Comparison of ENCODE assay signal across 21 cellular contexts in the genomic region with DNA sequence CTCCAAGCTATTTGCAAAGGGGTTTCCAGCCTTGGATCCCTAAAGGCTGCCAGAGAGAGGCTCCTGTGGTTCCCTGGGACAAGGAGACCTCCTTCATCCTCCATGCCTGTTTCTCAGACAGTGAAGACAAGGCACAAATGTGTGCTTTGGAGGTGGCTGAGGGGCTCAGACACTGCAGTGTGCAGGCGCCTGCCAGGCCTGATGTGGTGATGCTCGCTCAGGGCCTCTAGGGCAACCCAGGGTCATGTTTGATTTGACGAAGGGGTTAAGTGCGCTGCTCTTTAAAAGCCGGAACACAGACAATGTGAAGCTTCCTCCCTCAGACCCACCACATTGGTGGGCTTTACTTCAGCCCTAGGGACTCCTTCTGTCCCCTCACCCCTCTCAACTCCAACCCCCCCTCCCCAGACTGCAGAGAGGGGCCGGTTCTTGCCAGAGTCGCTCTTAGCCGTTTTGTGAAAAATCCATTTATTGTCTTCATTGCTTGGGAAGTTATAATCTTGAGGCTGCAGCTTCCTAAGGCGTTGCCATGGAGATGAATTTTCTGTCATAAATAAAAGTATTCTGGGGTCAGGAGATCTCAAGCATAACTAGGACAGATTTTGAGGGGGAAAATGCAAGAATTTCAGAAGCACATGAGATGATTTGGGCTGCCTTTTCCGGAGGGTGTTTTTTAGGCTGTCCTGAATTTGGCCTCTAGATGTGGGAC. TPM values are rescaled to one million over a fixed set of nuclear protein-coding genes. Genes with fewer than 3 reads are reported as not detected.
DNase-seq lines count a peak whose midpoint lies in the region; TF ChIP-seq lines count a peak whose summit lies in the region.
"Had no signal": no experiment of that assay in that cellular context is flagged by ENCODE, and none has a peak within 500 bp of the region (broad histone marks: within the 10 kb centered on the region; RNA-seq: fewer than 3 reads in every experiment).

No MANE protein-coding gene starts in this region.

- H3K27ac ChIP-seq in breast epithelium, result peak overlapping the region; percentile 70 to 76
- no peak overlapping the region for H3K27ac ChIP-seq in neural cell (ENCODE audit: low read length)
- H3K27ac ChIP-seq in tibial artery, result no peak overlapping the region
- H3K27ac ChIP-seq: 22Rv1, C4-2B, PC-9, SJSA1 had no signal

- H3K9me3 ChIP-seq in breast epithelium (no peaks in the 10 kb centered on the region), neural cell (ENCODE audit: low read length) (no peaks in the 10 kb centered on the region), tibial artery (no peaks in the 10 kb centered on the region)
- H3K9me3 ChIP-seq: SJSA1 had no signal

- no peaks in the 10 kb centered on the region for H3K36me3 ChIP-seq in breast epithelium
- H3K36me3 ChIP-seq in neural cell (ENCODE audit: insufficient read depth, low read length), result no peaks in the 10 kb centered on the region
- H3K36me3 ChIP-seq in tibial artery, result no peaks in the 10 kb centered on the region
- H3K36me3 ChIP-seq: SJSA1 had no signal

- H3K9me3 Mint-ChIP-seq in MCF 10A (ENCODE audit: unreplicated experiment) (peaks cover 16% of the 10 kb centered on the region), glutamatergic neuron (ENCODE audit: unreplicated experiment) (peaks cover 7% of the 10 kb centered on the region)

- POLR2A ChIA-PET in MCF 10A (lab: Yijun Ruan, JAX), result no interaction called here

- no peak overlapping the region for H3K27ac Mint-ChIP-seq in MCF 10A (ENCODE audit: low read depth, unreplicated experiment)
- H3K27ac Mint-ChIP-seq in glutamatergic neuron (ENCODE audit: unreplicated experiment), result no peak overlapping the region
- H3K27ac Mint-ChIP-seq: GM23338 had no signal

- H3K4me3 Mint-ChIP-seq in MCF 10A (ENCODE audit: unreplicated experiment), result no peak overlapping the region
- H3K4me3 Mint-ChIP-seq in glutamatergic neuron (ENCODE audit: unreplicated experiment), result no peak overlapping the region
- H3K4me3 Mint-ChIP-seq: GM23338 had no signal

- TF ChIP-seq EP300 in neural cell (conservative IDR thresholded peaks at IDR 0.05; ENCODE audit: poor library complexity, severe bottlenecking), result no peak

- TF ChIP-seq CTCF in breast epithelium (IDR thresholded peaks at IDR 0.05) (no peak), MCF 10A (IDR thresholded peaks at IDR 0.05; ENCODE audit: unreplicated experiment) (no peak), glutamatergic neuron (IDR thresholded peaks at IDR 0.05; ENCODE audit: partially characterized antibody, unreplicated experiment) (no peak), neural cell (IDR thresholded peaks at IDR 0.05; ENCODE audit: poor library complexity, severe bottlenecking) (no peak), tibial artery (IDR thresholded peaks at IDR 0.05) (no peak)

- no peak overlapping the region for H3K4me3 ChIP-seq in breast epithelium
- H3K4me3 ChIP-seq in neural cell (ENCODE audit: low read length), result peak overlapping the region; percentile 8
- no peak overlapping the region for H3K4me3 ChIP-seq in tibial artery
- H3K4me3 ChIP-seq: GM23338, PC-9, SJSA1 had no signal

- H3K27me3 ChIP-seq in breast epithelium, result peaks cover 0 to 28% of the 10 kb centered on the region in 2 donors
- H3K27me3 ChIP-seq in neural cell (ENCODE audit: insufficient read depth, low read depth, low read length), result no peaks in the 10 kb centered on the region
- peaks cover 0 to 10% of the 10 kb centered on the region in 2 donors for H3K27me3 ChIP-seq in tibial artery

- no peak overlapping the region for H2AFZ ChIP-seq in neural cell (ENCODE audit: low read depth, low read length)
- H2AFZ ChIP-seq: GM23338, PC-9 had no signal

- H3K27me3 Mint-ChIP-seq in MCF 10A (ENCODE audit: insufficient read depth, unreplicated experiment) (peaks cover 35% of the 10 kb centered on the region), glutamatergic neuron (ENCODE audit: unreplicated experiment) (peaks cover 9% of the 10 kb centered on the region)

- CTCF ChIA-PET in MCF 10A (lab: Yijun Ruan, JAX), result no interaction called here

- no peaks in the 10 kb centered on the region for H4K20me1 ChIP-seq in neural cell (ENCODE audit: insufficient read depth)

- H3K9me2 ChIP-seq in neural cell (ENCODE audit: insufficient read depth, low read length), result no peaks in the 10 kb centered on the region

- no peak for TF ChIP-seq POLR2A in breast epithelium (IDR thresholded peaks at IDR 0.05)

- peaks cover 12% of the 10 kb centered on the region for H3K4me1 Mint-ChIP-seq in MCF 10A (ENCODE audit: insufficient read depth, unreplicated experiment)
- no peaks in the 10 kb centered on the region for H3K4me1 Mint-ChIP-seq in glutamatergic neuron (ENCODE audit: low read depth, unreplicated experiment)

- intact Hi-C loops in breast epithelium (cut with DNase I; ENCODE audit: low total_unique reads), result no loop called here
- intact Hi-C loops in MCF 10A (cut with micrococcal nuclease), result no loop called here
- intact Hi-C loops in tibial artery (cut with DNase I; ENCODE audit: low total_unique reads), result loop anchor here (10.0 kb wide), 1 partner anchor 149 kb away; no protein-coding TSS in a partner anchor

- H3K4me1 ChIP-seq in breast epithelium (no peaks in the 10 kb centered on the region), tibial artery (peaks cover 0 to 9% (median 0%) of the 10 kb centered on the region in 4 donors)
- H3K4me1 ChIP-seq: SJSA1 had no signal

- H3K36me3 Mint-ChIP-seq in MCF 10A (ENCODE audit: insufficient read depth, unreplicated experiment) (no peaks in the 10 kb centered on the region), glutamatergic neuron (ENCODE audit: unreplicated experiment) (peaks cover 5% of the 10 kb centered on the region)

- H3K79me2 ChIP-seq in neural cell (replicated peaks; ENCODE audit: insufficient read depth, low read length), result no peaks in the 10 kb centered on the region

- no peaks in the 10 kb centered on the region for H3F3A ChIP-seq in neural cell (ENCODE audit: insufficient read depth, low read length, poor library complexity, severe bottlenecking)

- BruUV-seq in MCF 10A (replicated peaks; lab: Mats Ljungman, UMichigan), result no TSS peak

- peak overlapping the region; percentile 20 for H3K9ac ChIP-seq in neural cell (ENCODE audit: low read length)

- DNase-seq in breast epithelium (ENCODE audit: low spot score in 2 of 2) (no peak), MCF 10A (ENCODE audit: unreplicated experiment) (no peak), glutamatergic neuron (peak; percentile 5), tibial artery (peak; percentile 3 to 40), EL (no peak), T-helper 1 cell (no peak)
- no peak for DNase-seq in stimulated activated CD8-positive, alpha-beta memory T cell treated with anti-CD3 and anti-CD28 coated beads, Interleukin-4, amount 100 ng/mL, for 48 hours
- DNase-seq: AML-193, DMS79, KG1, MV-4-11, NCI-H1417, NCI-H187 treated with DMSO at 0.1 percent for 48 hours, NCI-H345, NCI-H524 treated with DMSO at 0.1 percent for 48 hours, PC-9 had no signal

- TF ChIP-seq RAD21 in neural cell (conservative IDR thresholded peaks at IDR 0.05), result no peak

- H3K4me2 ChIP-seq in neural cell (ENCODE audit: low read length), result peak overlapping the region; percentile 2
- H3K4me2 ChIP-seq: GM23338, PC-9 had no signal

TF ChIP-seq in neural cell, 6 proteins besides CTCF, POLR2A, EP300 and RAD21:
- no peak for TF ChIP-seq EZH2 (IDR thresholded peaks at IDR 0.05; ENCODE audit: borderline replicate concordance, insufficient read depth, low read length, poor library complexity, severe bottlenecking)
- TF ChIP-seq TAF1 (IDR thresholded peaks at IDR 0.05; ENCODE audit: low read depth), result no peak
- no peak for TF ChIP-seq MXI1 (conservative IDR thresholded peaks at IDR 0.05; ENCODE audit: poor library complexity, severe bottlenecking)
- TF ChIP-seq POLR2AphosphoS5 (IDR thresholded peaks at IDR 0.05), result no peak
- TF ChIP-seq, protein P1, sequence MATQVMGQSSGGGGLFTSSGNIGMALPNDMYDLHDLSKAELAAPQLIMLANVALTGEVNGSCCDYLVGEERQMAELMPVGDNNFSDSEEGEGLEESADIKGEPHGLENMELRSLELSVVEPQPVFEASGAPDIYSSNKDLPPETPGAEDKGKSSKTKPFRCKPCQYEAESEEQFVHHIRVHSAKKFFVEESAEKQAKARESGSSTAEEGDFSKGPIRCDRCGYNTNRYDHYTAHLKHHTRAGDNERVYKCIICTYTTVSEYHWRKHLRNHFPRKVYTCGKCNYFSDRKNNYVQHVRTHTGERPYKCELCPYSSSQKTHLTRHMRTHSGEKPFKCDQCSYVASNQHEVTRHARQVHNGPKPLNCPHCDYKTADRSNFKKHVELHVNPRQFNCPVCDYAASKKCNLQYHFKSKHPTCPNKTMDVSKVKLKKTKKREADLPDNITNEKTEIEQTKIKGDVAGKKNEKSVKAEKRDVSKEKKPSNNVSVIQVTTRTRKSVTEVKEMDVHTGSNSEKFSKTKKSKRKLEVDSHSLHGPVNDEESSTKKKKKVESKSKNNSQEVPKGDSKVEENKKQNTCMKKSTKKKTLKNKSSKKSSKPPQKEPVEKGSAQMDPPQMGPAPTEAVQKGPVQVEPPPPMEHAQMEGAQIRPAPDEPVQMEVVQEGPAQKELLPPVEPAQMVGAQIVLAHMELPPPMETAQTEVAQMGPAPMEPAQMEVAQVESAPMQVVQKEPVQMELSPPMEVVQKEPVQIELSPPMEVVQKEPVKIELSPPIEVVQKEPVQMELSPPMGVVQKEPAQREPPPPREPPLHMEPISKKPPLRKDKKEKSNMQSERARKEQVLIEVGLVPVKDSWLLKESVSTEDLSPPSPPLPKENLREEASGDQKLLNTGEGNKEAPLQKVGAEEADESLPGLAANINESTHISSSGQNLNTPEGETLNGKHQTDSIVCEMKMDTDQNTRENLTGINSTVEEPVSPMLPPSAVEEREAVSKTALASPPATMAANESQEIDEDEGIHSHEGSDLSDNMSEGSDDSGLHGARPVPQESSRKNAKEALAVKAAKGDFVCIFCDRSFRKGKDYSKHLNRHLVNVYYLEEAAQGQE (IDR thresholded peaks at IDR 0.05; ENCODE audit: borderline replicate concordance), result no peak
- TF ChIP-seq SMC3 (conservative IDR thresholded peaks at IDR 0.05; ENCODE audit: poor library complexity), result no peak

RNA-seq across cellular contexts. Expression of a gene that starts 35.8 kb away (rescaled TPM):
- total RNA-seq in breast epithelium (10 to 100 TPM; 19.8 to 33.4 (median 31.2) TPM), MCF 10A (2022) (20.1 and 26.6 TPM in 2 replicates), glutamatergic neuron (ENCODE audit: unreplicated experiment) (7.6 TPM)
- polyA plus RNA-seq in neural cell, result 4.1 and 5.4 TPM in 2 replicates
- polyA minus RNA-seq in neural cell, result 6.5 and 7.8 TPM in 2 replicates

Comparison
In these comparisons a context has a peak if more than half of its experiments do, and no peak if none do; other contexts are left out.
1. DNase-seq: peak in glutamatergic neuron (single experiment) and tibial artery (2 of 2); none in breast epithelium (0 of 2), MCF 10A (single experiment), stimulated activated CD8-positive, alpha-beta memory T cell treated with anti-CD3 and anti-CD28 coated beads, Interleukin-4, amount 100 ng/mL, for 48 hours (single experiment), EL (single experiment) and T-helper 1 cell (0 of 5).
2. H3K27ac ChIP-seq: peak in breast epithelium (2 of 2); none in neural cell (single experiment) and tibial artery (0 of 2).